In the genomic region with DNA sequence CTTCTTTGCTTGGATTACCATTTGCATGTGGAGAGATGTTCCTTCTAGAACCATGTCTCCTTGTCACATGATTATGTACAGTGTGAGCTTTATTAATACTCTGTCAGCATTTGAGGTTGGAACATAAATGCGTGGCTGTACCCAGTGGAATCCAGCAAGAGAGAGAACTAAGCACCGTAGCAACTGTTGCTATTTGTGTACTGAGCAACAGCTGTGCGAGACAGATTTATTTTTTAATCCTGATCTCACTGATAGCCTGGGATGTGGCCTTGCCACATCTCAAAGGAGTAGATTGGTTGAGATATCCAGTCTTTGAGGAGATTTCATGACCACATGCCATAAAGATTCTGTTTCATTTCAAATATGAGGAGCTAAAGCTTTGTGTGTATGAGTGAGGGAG, we compare ENCODE assay signal across 8 cellular contexts. TPM values are rescaled to one million over a fixed set of nuclear protein-coding genes. Genes with fewer than 3 reads are reported as not detected.
DNase-seq lines count a peak whose midpoint lies in the region; ATAC-seq and TF ChIP-seq lines count a peak whose summit lies in the region.

No MANE protein-coding gene starts in this region.

- no peak overlapping the region for H2AK5ac ChIP-seq in trophoblast cell (ENCODE audit: low read length)

- ATAC-seq in Panc1 (0 out of 2 replicates have a peak, but pooled peaks have one; percentile 60), HG03159 (IDR thresholded peaks at IDR 0.05; ENCODE audit: unreplicated experiment) (no peak), GM18873 (IDR thresholded peaks at IDR 0.05; ENCODE audit: low FRiP score, unreplicated experiment) (no peak)

- H3K36me3 ChIP-seq in Panc1 (ENCODE audit: control insufficient read depth, insufficient read depth, low read length), result no peaks in the 10 kb centered on the region
- H3K36me3 ChIP-seq in trophoblast cell (ENCODE audit: control insufficient read depth in 1 of 2, insufficient read depth in 2 of 2, low read length in 2 of 2), result peaks cover 3 to 12% of the 10 kb centered on the region in 2 experiments

- intact Hi-C loops in Panc1 (cut with micrococcal nuclease; ENCODE audit: unreplicated experiment), result no loop called here

- no peak overlapping the region for H2BK5ac ChIP-seq in trophoblast cell (ENCODE audit: low read depth, low read length, poor library complexity)

- H2BK120ac ChIP-seq in trophoblast cell (ENCODE audit: insufficient read depth, low read length, poor library complexity), result no peak overlapping the region

- H2BK12ac ChIP-seq in trophoblast cell (ENCODE audit: low read length), result no peak overlapping the region

- no peak overlapping the region for H3K18ac ChIP-seq in trophoblast cell (ENCODE audit: low read length)

- H3K4ac ChIP-seq in trophoblast cell (ENCODE audit: low read depth, low read length), result no peak overlapping the region

- in situ Hi-C loops in Panc1 (cut with HindIII; ENCODE audit: low pct_unique_long_range_greater_than_20kb, low sequenced_read_pairs), result no loop called here

- BruUV-seq in Panc1 (replicated peaks; lab: Mats Ljungman, UMichigan), result no TSS peak

- H3K27me3 ChIP-seq in Panc1 (ENCODE audit: control insufficient read depth, insufficient read depth, low read length) (no peaks in the 10 kb centered on the region), trophoblast cell (ENCODE audit: insufficient read depth, low read length) (no peaks in the 10 kb centered on the region)

- no peaks in the 10 kb centered on the region for H3K4me1 ChIP-seq in Panc1 (ENCODE audit: control insufficient read depth, insufficient read depth, low read length)
- H3K4me1 ChIP-seq in trophoblast cell (ENCODE audit: control insufficient read depth in 1 of 2, insufficient read depth in 2 of 2, low read length in 2 of 2), result peaks cover 0 to 3% of the 10 kb centered on the region in 2 experiments

- DNase-seq in EL (peak; percentile 62), Panc1 (ENCODE audit: low read depth, low spot score) (no peak), fibroblast of peridontal ligament (ENCODE audit: extremely low read depth) (peak; percentile 92), trophoblast cell (peak; percentile 26 to 70), NCI-H446 treated with DMSO at 0.1 percent for 48 hours (lab: John Stamatoyannopoulos, UW) (no peak), GM20000 (ENCODE audit: low spot score) (no peak)

- no peak overlapping the region for H3K4me2 ChIP-seq in trophoblast cell (ENCODE audit: low read length)

- H3K14ac ChIP-seq in trophoblast cell (ENCODE audit: low read length), result no peak overlapping the region

- WGBS in trophoblast cell (ENCODE audit: extremely low coverage, insufficient coverage, insufficient read length), result no CpG with 5 or more reads among the region's 3 CpGs

- CTCF ChIA-PET in Panc1 (lab: Charles Lee), result no interaction called here

- POLR2A ChIA-PET in Panc1 (lab: Charles Lee), result no interaction called here

- no peak overlapping the region for H3K23ac ChIP-seq in trophoblast cell (ENCODE audit: low read length)

- H3K9me3 ChIP-seq in Panc1 (ENCODE audit: control insufficient read depth, insufficient read depth, low read depth, low read length), result no peaks in the 10 kb centered on the region
- no peaks in the 10 kb centered on the region for H3K9me3 ChIP-seq in trophoblast cell (ENCODE audit: insufficient read depth, low read depth, low read length)

- no peak overlapping the region for H3K9ac ChIP-seq in trophoblast cell (ENCODE audit: low read length)

- no peaks in the 10 kb centered on the region for H3K79me1 ChIP-seq in trophoblast cell (ENCODE audit: low read length)

- TF ChIP-seq CTCF in Panc1 (IDR thresholded peaks at IDR 0.05) (no peak), GM20000 (IDR thresholded peaks at IDR 0.05; ENCODE audit: extremely low read depth, missing control alignments) (no peak)

- H3K27ac ChIP-seq in Panc1 (ENCODE audit: low read length) (no peak overlapping the region), trophoblast cell (ENCODE audit: low read depth, low read length) (no peak overlapping the region)

- no peak overlapping the region for H4K8ac ChIP-seq in trophoblast cell (ENCODE audit: low read depth, low read length)

- no peak overlapping the region for H4K12ac ChIP-seq in trophoblast cell (ENCODE audit: low read depth, low read length)

- H3K4me3 ChIP-seq in Panc1 (ENCODE audit: low read depth in 2 of 2, low read length in 2 of 2) (no peak overlapping the region), trophoblast cell (ENCODE audit: low read depth, low read length) (no peak overlapping the region)

- no peaks in the 10 kb centered on the region for H3K79me2 ChIP-seq in trophoblast cell (ENCODE audit: control insufficient read depth, insufficient read depth, low read length, poor library complexity)

- no peak overlapping the region for H2AFZ ChIP-seq in trophoblast cell (ENCODE audit: insufficient read depth, low read length, poor library complexity)

- H4K91ac ChIP-seq in trophoblast cell (ENCODE audit: low read depth, low read length), result no peak overlapping the region

RNA-seq across cellular contexts. Expression of gene KIF1B, which starts 43.4 kb away (rescaled TPM):
- total RNA-seq in Panc1 (2021; ENCODE audit: unreplicated experiment), result 33.0 TPM
- 14.9 TPM for polyA plus RNA-seq in Panc1 (2012; ENCODE audit: insufficient read length)
- polyA plus RNA-seq in trophoblast cell (2013), result 22.7 and 23.1 TPM in 2 replicates

Comparison
In these comparisons a context has a peak if more than half of its experiments do, and no peak if none do; other contexts are left out.
1. DNase-seq: peak in EL (single experiment), fibroblast of peridontal ligament (single experiment) and trophoblast cell (2 of 2); none in Panc1 (single experiment), NCI-H446 treated with DMSO at 0.1 percent for 48 hours (single experiment) and GM20000 (single experiment).